Comparison of ENCODE assay signal across 6 cellular contexts in genomic region chr14:19094731-19095130, GRCh38.
A peak's percentile ranks its signal among the peaks of the same experiment; 100 is the strongest.
DNase-seq lines count a peak whose midpoint lies in the region; ATAC-seq, FAIRE-seq and TF ChIP-seq lines count a peak whose summit lies in the region.
"Not testable (repeated sequence)": the region's sequence is repeated elsewhere in the genome, so short reads cannot be mapped to it uniquely, and the experiment has no call there.

No MANE protein-coding gene starts in this region.

- peak; percentile 0 for DNase-seq in Caki2 (ENCODE audit: low read depth)
- peak; percentile 0 for DNase-seq in RPMI7951 (ENCODE audit: low read depth)
- peak; percentile 60 for DNase-seq in activated effector memory CD4-positive, alpha-beta T cell treated with anti-CD3 and anti-CD28 coated beads, Interleukin-2, amount 50 U/mL, for 16 hours
- peak; percentile 17 for DNase-seq in Right ventricle myocardium superior
- peak; percentile 1 for DNase-seq in kidney
- DNase-seq in myocyte (ENCODE audit: low read depth): peak; percentile 15

- in situ Hi-C loops in Caki2 (cut with HindIII; ENCODE audit: low pct_unique_long_range_greater_than_20kb, low sequenced_read_pairs): not testable (repeated sequence)

- intact Hi-C loops in Right ventricle myocardium superior (cut with DNase I); kidney (cut with DNase I): not testable (repeated sequence)

- FAIRE-seq in kidney (lab: Jason Lieb, UNC): not testable (repeated sequence)

- not testable (repeated sequence) for TF ChIP-seq CTCF in kidney (IDR thresholded peaks at IDR 0.05; ENCODE audit: borderline replicate concordance, extremely low read depth, insufficient read depth)

- not testable (repeated sequence) for H3K9ac ChIP-seq in kidney (ENCODE audit: low read length in 2 of 2)

- not testable (repeated sequence) for H3K4me1 ChIP-seq in kidney (ENCODE audit: control insufficient read depth in 1 of 2, insufficient read depth in 1 of 2, low read depth in 1 of 2, low read length in 2 of 2)

- not testable (repeated sequence) for ATAC-seq in Right ventricle myocardium superior (ENCODE audit: poor library complexity)

- H3K4me3 ChIP-seq in kidney (ENCODE audit: low read length in 2 of 2): not testable (repeated sequence)

- H3K9me3 ChIP-seq in kidney (ENCODE audit: control insufficient read depth in 1 of 2, low read length in 2 of 2): not testable (repeated sequence)

- not testable (repeated sequence) for H3K27ac ChIP-seq in kidney (ENCODE audit: low read depth in 2 of 2, low read length in 2 of 2)

- not testable (repeated sequence) for H3K36me3 ChIP-seq in kidney (ENCODE audit: control insufficient read depth in 1 of 2, insufficient read depth in 2 of 2, low read length in 2 of 2)

Comparison
In these comparisons a context has a peak if more than half of its experiments do, and no peak if none do; other contexts are left out.
1. DNase-seq: peak in every context shown above with its lines; median percentile 60 in activated effector memory CD4-positive, alpha-beta T cell treated with anti-CD3 and anti-CD28 coated beads, Interleukin-2, amount 50 U/mL, for 16 hours; 17 in Right ventricle myocardium superior; 15 in myocyte; 1 in kidney; 0 in Caki2; 0 in RPMI7951.